ENCODE assay signal across 11 cellular contexts in genomic region chr19:8323781-8324185, GRCh38. TPM values are rescaled to one million over a fixed set of nuclear protein-coding genes. Genes with fewer than 3 reads are reported as not detected.
DNase-seq lines count a peak whose midpoint lies in the region; ATAC-seq and TF ChIP-seq lines count a peak whose summit lies in the region.
"Had no signal": no experiment of that assay in that cellular context is flagged by ENCODE, and none has a peak within 500 bp of the region (broad histone marks: within the 10 kb centered on the region; RNA-seq: fewer than 3 reads in every experiment).

No MANE protein-coding gene starts in this region.

- no peaks in the 10 kb centered on the region for H3K9me3 Mint-ChIP-seq in activated T-helper 17 cell treated with anti-CD3 and anti-CD28 coated beads, Interleukin-2, amount 50 U/mL, for 72 hours
- H3K9me3 Mint-ChIP-seq in T-helper 2 cell treated with Interferon-gamma antibody and Interleukin-4, amounts not matched to agents 5 μg/mL and 100 μg/mL, for 36 hours, result no peaks in the 10 kb centered on the region

- peaks cover 5% of the 10 kb centered on the region for H3K36me3 ChIP-seq in cardiac muscle cell
- H3K36me3 ChIP-seq in MG63, result peaks cover 37% of the 10 kb centered on the region
- H3K36me3 ChIP-seq in spleen, result peaks cover 0 to 47% (median 16%) of the 10 kb centered on the region in 6 donors

- peaks cover 5% of the 10 kb centered on the region for H3K4me1 Mint-ChIP-seq in activated T-helper 17 cell treated with anti-CD3 and anti-CD28 coated beads, Interleukin-2, amount 50 U/mL, for 72 hours
- H3K4me1 Mint-ChIP-seq in T-helper 2 cell treated with Interferon-gamma antibody and Interleukin-4, amounts not matched to agents 5 μg/mL and 100 μg/mL, for 36 hours (ENCODE audit: low read depth), result peaks cover 20% of the 10 kb centered on the region

- H3K4me1 ChIP-seq in cardiac muscle cell (ENCODE audit: low read depth) (peaks cover 11% of the 10 kb centered on the region), right cardiac atrium (ENCODE audit: control insufficient read depth, insufficient read depth, low read length) (peaks cover 9% of the 10 kb centered on the region), spleen (peaks cover 26 to 58% (median 53%) of the 10 kb centered on the region in 6 donors), foreskin keratinocyte (peaks cover 16% of the 10 kb centered on the region)

- H3K4me3 ChIP-seq in cardiac muscle cell (no peak overlapping the region), right cardiac atrium (ENCODE audit: low read length) (no peak overlapping the region), MG63 (0 out of 2 replicates have a peak overlapping the region, but pooled peaks have one; percentile 93), spleen (no peak overlapping the region)

- H3K36me3 Mint-ChIP-seq in activated T-helper 17 cell treated with anti-CD3 and anti-CD28 coated beads, Interleukin-2, amount 50 U/mL, for 72 hours (ENCODE audit: low read depth), result peaks cover 49% of the 10 kb centered on the region
- peaks cover 28% of the 10 kb centered on the region for H3K36me3 Mint-ChIP-seq in T-helper 2 cell treated with Interferon-gamma antibody and Interleukin-4, amounts not matched to agents 5 μg/mL and 100 μg/mL, for 36 hours (ENCODE audit: low read depth)

- peak overlapping the region; percentile 100 for H3K4me3 Mint-ChIP-seq in activated T-helper 17 cell treated with anti-CD3 and anti-CD28 coated beads, Interleukin-2, amount 50 U/mL, for 72 hours
- no peak overlapping the region for H3K4me3 Mint-ChIP-seq in T-helper 2 cell treated with Interferon-gamma antibody and Interleukin-4, amounts not matched to agents 5 μg/mL and 100 μg/mL, for 36 hours

- ATAC-seq in right cardiac atrium (no peak), left lobe of liver (no peak), foreskin keratinocyte (no peak)
- no peak for ATAC-seq in activated T-helper 17 cell treated with anti-CD3 and anti-CD28 coated beads, Interleukin-2, amount 50 U/mL, for 72 hours (replicated peaks)

- no peaks in the 10 kb centered on the region for H3K9me3 ChIP-seq in cardiac muscle cell (ENCODE audit: low read depth)
- H3K9me3 ChIP-seq in right cardiac atrium (ENCODE audit: control insufficient read depth, low read length), result no peaks in the 10 kb centered on the region
- H3K9me3 ChIP-seq in MG63, result 0 out of 2 replicates have a peak, but pooled peaks cover 5% of the 10 kb centered on the region
- H3K9me3 ChIP-seq in spleen, result no peaks in the 10 kb centered on the region

- DNase-seq in cardiac muscle cell (ENCODE audit: low read depth in 1 of 2, low spot score in 1 of 2), result no peak
- no peak for DNase-seq in right cardiac atrium
- DNase-seq in MG63, result no peak
- DNase-seq in spleen, result no peak
- DNase-seq in T-helper 2 cell treated with Interferon-gamma antibody and Interleukin-4, amounts not matched to agents 5 μg/mL and 100 μg/mL, for 36 hours (ENCODE audit: low spot score), result no peak
- no peak for DNase-seq in left lobe of liver (ENCODE audit: low spot score)
- no peak for DNase-seq in foreskin keratinocyte
- DNase-seq: caudate nucleus; NCI-H748 treated with DMSO at 0.1 percent for 48 hours; stimulated activated CD4-positive, alpha-beta T cell treated with anti-CD3 and anti-CD28 coated beads, Interleukin-4, amount 100 ng/mL, for 4 hours had no signal

- H3K27me3 ChIP-seq in cardiac muscle cell, result peaks cover 2% of the 10 kb centered on the region
- H3K27me3 ChIP-seq in right cardiac atrium (ENCODE audit: control insufficient read depth, insufficient read depth), result no peaks in the 10 kb centered on the region
- no peaks in the 10 kb centered on the region for H3K27me3 ChIP-seq in MG63
- H3K27me3 ChIP-seq in spleen (replicated peaks in 1 of 7), result no peaks in the 10 kb centered on the region
- no peaks in the 10 kb centered on the region for H3K27me3 ChIP-seq in foreskin keratinocyte

- no peaks in the 10 kb centered on the region for H3K27me3 Mint-ChIP-seq in activated T-helper 17 cell treated with anti-CD3 and anti-CD28 coated beads, Interleukin-2, amount 50 U/mL, for 72 hours
- no peaks in the 10 kb centered on the region for H3K27me3 Mint-ChIP-seq in T-helper 2 cell treated with Interferon-gamma antibody and Interleukin-4, amounts not matched to agents 5 μg/mL and 100 μg/mL, for 36 hours (ENCODE audit: low read depth)

- 85% methylated on average over 1 of the region's 1 CpG for WGBS in right cardiac atrium
- 53 to 100% (median 82%) methylated on average over 1 of the region's 1 CpG for WGBS in spleen, 5 donors

- TF ChIP-seq CTCF in cardiac muscle cell (IDR thresholded peaks at IDR 0.05; ENCODE audit: low read depth, low read length), result no peak
- TF ChIP-seq CTCF in spleen (IDR thresholded peaks at IDR 0.05 in 8 of 11, conservative IDR thresholded peaks at IDR 0.05 in 3 of 11), result no peak
- TF ChIP-seq CTCF in foreskin keratinocyte (conservative IDR thresholded peaks at IDR 0.05), result no peak

- intact Hi-C loops in right cardiac atrium (cut with DNase I) (no loop called here), spleen (cut with DNase I; ENCODE audit: low total_unique reads) (no loop called here)

- H3K27ac ChIP-seq in cardiac muscle cell (peak overlapping the region; percentile 15), right cardiac atrium (ENCODE audit: low read length) (no peak overlapping the region), spleen (peak overlapping the region in 7 of 8 donors; percentile 4 to 96 (median 70)), foreskin keratinocyte (no peak overlapping the region)

- no peak for TF ChIP-seq POLR2A in spleen (IDR thresholded peaks at IDR 0.05)

- no peak overlapping the region for H3K27ac Mint-ChIP-seq in activated T-helper 17 cell treated with anti-CD3 and anti-CD28 coated beads, Interleukin-2, amount 50 U/mL, for 72 hours
- H3K27ac Mint-ChIP-seq in T-helper 2 cell treated with Interferon-gamma antibody and Interleukin-4, amounts not matched to agents 5 μg/mL and 100 μg/mL, for 36 hours, result no peak overlapping the region

RNA-seq across cellular contexts. Expression of gene RPS28, which starts 2.5 kb away (rescaled TPM):
- total RNA-seq in cardiac muscle cell (349 and 720 TPM in 2 replicates), right cardiac atrium (1,000 to 10,000 TPM in 2 of 4 donors, 100 to 1,000 TPM in 2; 887 to 1,230 (median 1,019) TPM), spleen (1,000 to 10,000 TPM in 4 of 7 donors, 100 to 1,000 TPM in 3; 356 to 1,972 (median 1,411) TPM), left lobe of liver (653 TPM), foreskin keratinocyte (761 and 816 TPM in 2 replicates)
- polyA plus RNA-seq in cardiac muscle cell (569 and 666 TPM in 2 replicates), right cardiac atrium (621 TPM), spleen (1,000 to 10,000 TPM; 1,207 to 2,442 (median 2,131) TPM), foreskin keratinocyte (1,688 and 1,858 TPM in 2 replicates)
- total RNA-seq in MG63 (2014; rRNA removed; shearing (Covaris generic); ENCODE audit: low replicate concordance), result 1,599 and 3,607 TPM in 2 replicates
- 1,000 to 10,000 TPM; 2,364 to 2,621 TPM for total RNA-seq in activated T-helper 17 cell treated with anti-CD3 and anti-CD28 coated beads, Interleukin-2, amount 50 U/mL, for 72 hours

RNA-seq across cellular contexts. Expression of gene NDUFA7, which starts 2.6 kb away (rescaled TPM):
- total RNA-seq in cardiac muscle cell (57.0 and 92.7 TPM in 2 replicates), right cardiac atrium (10 to 100 TPM; 64.4 to 90.4 (median 74.0) TPM), spleen (10 to 100 TPM; 14.6 to 43.2 (median 28.0) TPM), left lobe of liver (28.5 TPM), foreskin keratinocyte (101 and 110 TPM in 2 replicates)
- polyA plus RNA-seq in cardiac muscle cell (218 and 249 TPM in 2 replicates), right cardiac atrium (268 TPM), spleen (100 to 1,000 TPM in 1 of 3 donors, 10 to 100 TPM in 2; 95.1 to 131 (median 99.6) TPM), foreskin keratinocyte (177 and 193 TPM in 2 replicates)
- total RNA-seq in MG63 (2014; rRNA removed; shearing (Covaris generic); ENCODE audit: low replicate concordance), result 10.3 and 40.1 TPM in 2 replicates
- total RNA-seq in activated T-helper 17 cell treated with anti-CD3 and anti-CD28 coated beads, Interleukin-2, amount 50 U/mL, for 72 hours, result 10 to 100 TPM; 42.6 to 51.3 TPM

RNA-seq across cellular contexts. Expression of gene CD320, which starts 15.6 kb away (rescaled TPM):
- 87.4 and 94.7 TPM in 2 replicates for total RNA-seq in cardiac muscle cell
- 99.3 and 109 TPM in 2 replicates for polyA plus RNA-seq in cardiac muscle cell
- total RNA-seq in right cardiac atrium, result 10 to 100 TPM; 28.9 to 37.4 (median 32.6) TPM
- 44.0 TPM for polyA plus RNA-seq in right cardiac atrium
- 99.8 and 129 TPM in 2 replicates for total RNA-seq in MG63 (2014; rRNA removed; shearing (Covaris generic); ENCODE audit: low replicate concordance)
- 10 to 100 TPM; 49.0 to 87.8 TPM for total RNA-seq in activated T-helper 17 cell treated with anti-CD3 and anti-CD28 coated beads, Interleukin-2, amount 50 U/mL, for 72 hours
- total RNA-seq in spleen, result 100 to 1,000 TPM in 1 of 7 donors, 10 to 100 TPM in 6; 35.8 to 131 (median 73.3) TPM
- 10 to 100 TPM; 26.6 to 34.3 (median 28.1) TPM for polyA plus RNA-seq in spleen
- total RNA-seq in left lobe of liver, result 16.3 TPM
- 46.0 and 51.8 TPM in 2 replicates for total RNA-seq in foreskin keratinocyte
- 70.5 and 73.9 TPM in 2 replicates for polyA plus RNA-seq in foreskin keratinocyte

RNA-seq across cellular contexts. Expression of gene KANK3, which starts 19.3 kb away (rescaled TPM):
- total RNA-seq in cardiac muscle cell (0.56 and 4.0 TPM in 2 replicates), right cardiac atrium (10 to 100 TPM; 10.1 to 14.0 (median 13.2) TPM), spleen (10 to 100 TPM; 42.2 to 84.6 (median 54.6) TPM), left lobe of liver (7.2 TPM), foreskin keratinocyte (0.34 and 0.35 TPM in 2 replicates)
- polyA plus RNA-seq in cardiac muscle cell (0.72 and 1.8 TPM in 2 replicates), right cardiac atrium (12.5 TPM), spleen (10 to 100 TPM; 14.0 to 66.7 (median 50.3) TPM), foreskin keratinocyte (0.41 and 0.48 TPM in 2 replicates)
- total RNA-seq in MG63 (2014; rRNA removed; shearing (Covaris generic); ENCODE audit: low replicate concordance), result 0.20 TPM in 1 of 2 replicates, not detected in the other
- 1 to 10 TPM; 1.4 to 6.3 TPM for total RNA-seq in activated T-helper 17 cell treated with anti-CD3 and anti-CD28 coated beads, Interleukin-2, amount 50 U/mL, for 72 hours

RNA-seq across cellular contexts. Expression of gene ANGPTL4, which starts 40.2 kb away (rescaled TPM):
- total RNA-seq in cardiac muscle cell (2.5 and 3.2 TPM in 2 replicates), right cardiac atrium (10 to 100 TPM in 1 of 4 donors, 1 to 10 TPM in 3; 5.9 to 89.3 (median 7.8) TPM), spleen (10 to 100 TPM in 4 of 7 donors, 1 to 10 TPM in 3; 1.8 to 28.3 (median 11.8) TPM), left lobe of liver (64.2 TPM), foreskin keratinocyte (1.5 and 3.0 TPM in 2 replicates)
- polyA plus RNA-seq in cardiac muscle cell (3.0 and 6.0 TPM in 2 replicates), right cardiac atrium (24.1 TPM), spleen (1 to 10 TPM; 7.4 to 8.5 (median 7.8) TPM), foreskin keratinocyte (2.3 and 3.7 TPM in 2 replicates)
- 46.7 and 64.6 TPM in 2 replicates for total RNA-seq in MG63 (2014; rRNA removed; shearing (Covaris generic); ENCODE audit: low replicate concordance)
- 100 to 1,000 TPM in 1 of 2 donors, 1 to 10 TPM in 1; 4.8 to 120 TPM for total RNA-seq in activated T-helper 17 cell treated with anti-CD3 and anti-CD28 coated beads, Interleukin-2, amount 50 U/mL, for 72 hours

Comparison
In these comparisons a context has a peak if more than half of its experiments do, and no peak if none do; other contexts are left out.
1. H3K27ac ChIP-seq: peak in cardiac muscle cell (single experiment) and spleen (7 of 8); none in right cardiac atrium (single experiment) and foreskin keratinocyte (single experiment).